In the genomic region with DNA sequence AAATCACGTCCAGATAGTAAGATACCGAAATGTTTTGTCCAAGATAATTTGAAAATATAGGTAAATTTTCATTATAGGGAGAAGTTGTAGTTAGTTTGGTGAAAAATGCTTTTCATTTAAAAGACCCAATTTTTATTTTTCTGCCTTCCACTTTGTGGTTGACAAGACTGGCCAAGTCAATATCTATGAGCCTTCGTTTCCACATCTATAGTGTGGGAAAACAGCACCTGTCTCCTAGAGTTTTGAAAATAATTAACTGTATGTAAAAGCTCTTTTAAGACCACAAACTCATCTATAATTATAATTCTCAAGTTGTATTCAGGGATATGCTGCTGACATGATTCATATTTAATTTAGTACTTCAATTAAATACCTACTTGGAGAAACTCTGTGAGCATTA, we compare ENCODE assay signal across 28 cellular contexts.
"Had no signal": no experiment of that assay in that cellular context is flagged by ENCODE, and none has a peak within 500 bp of the region (broad histone marks: within the 10 kb centered on the region; RNA-seq: fewer than 3 reads in every experiment).

No MANE protein-coding gene starts in this region.

- H3K4me3 ChIP-seq: colonic mucosa, coronary artery, dorsolateral prefrontal cortex, esophagus muscularis mucosa, esophagus squamous epithelium, gastrocnemius medialis, gastroesophageal sphincter, heart left ventricle, heart right ventricle had no signal

- ATAC-seq: effector memory CD8-positive, alpha-beta T cell; esophagus mucosa; foreskin keratinocyte; gastrocnemius medialis; gastroesophageal sphincter; heart right ventricle had no signal

- H3K27ac ChIP-seq: colonic mucosa, coronary artery, dorsolateral prefrontal cortex, epithelial cell of prostate, esophagus muscularis mucosa, esophagus squamous epithelium, foreskin keratinocyte, gastrocnemius medialis, gastroesophageal sphincter, heart left ventricle, heart right ventricle had no signal

- FAIRE-seq: colon, endometrium, endothelial cell of umbilical vein, frontal cortex had no signal

- H3K36me3 ChIP-seq: colonic mucosa, esophagus muscularis mucosa, esophagus squamous epithelium, gastrocnemius medialis, gastroesophageal sphincter, heart left ventricle, heart right ventricle had no signal

- H3K4me1 ChIP-seq: colonic mucosa, esophagus muscularis mucosa, foreskin keratinocyte, gastrocnemius medialis, gastroesophageal sphincter had no signal

- H3K9me3 ChIP-seq: colonic mucosa, esophagus muscularis mucosa, esophagus squamous epithelium, gastrocnemius medialis, gastroesophageal sphincter had no signal

- DNase-seq: colonic mucosa; cortex of kidney; dermis blood vessel endothelial cell; dorsolateral prefrontal cortex; effector CD4-positive, alpha-beta T cell; effector CD8-positive, alpha-beta T cell; effector memory CD4-positive, alpha-beta T cell; effector memory CD8-positive, alpha-beta T cell; endodermal cell; erythroblast; esophagus squamous epithelium; foreskin fibroblast; foreskin keratinocyte; foreskin melanocyte; gastrocnemius medialis; glutamatergic neuron; head of caudate nucleus; heart left ventricle; heart right ventricle had no signal

- H3K27me3 ChIP-seq: colonic mucosa, dorsolateral prefrontal cortex, esophagus squamous epithelium, foreskin keratinocyte, gastrocnemius medialis, gastroesophageal sphincter, heart left ventricle, heart right ventricle had no signal
